Comparison of ENCODE assay signal across 10 cellular contexts in genomic region chr15:57477736-57478522, GRCh38.
DNase-seq lines count a peak whose midpoint lies in the region; ATAC-seq and TF ChIP-seq lines count a peak whose summit lies in the region.
"Had no signal": no experiment of that assay in that cellular context is flagged by ENCODE, and none has a peak within 500 bp of the region (broad histone marks: within the 10 kb centered on the region; RNA-seq: fewer than 3 reads in every experiment).

No MANE protein-coding gene starts in this region.

- H3F3A ChIP-seq in smooth muscle cell (ENCODE audit: low read depth) = peaks cover 21% of the 10 kb centered on the region

- H3K9ac ChIP-seq in iPS-18a (ENCODE audit: low read length) = no peak overlapping the region
- no peak overlapping the region for H3K9ac ChIP-seq in smooth muscle cell (ENCODE audit: low read depth)

- H3K27me3 ChIP-seq in iPS-18a (ENCODE audit: control insufficient read depth, insufficient read depth, low read length) = no peaks in the 10 kb centered on the region
- H3K27me3 ChIP-seq in smooth muscle cell (ENCODE audit: low read depth) = no peaks in the 10 kb centered on the region
- H3K27me3 ChIP-seq: MG63 had no signal

- TF ChIP-seq CTCF in smooth muscle cell (IDR thresholded peaks at IDR 0.05; ENCODE audit: borderline replicate concordance, insufficient read depth, poor library complexity, severe bottlenecking) = no peak

- H2AFZ ChIP-seq in smooth muscle cell (ENCODE audit: low read depth) = no peak overlapping the region

- H3K36me3 ChIP-seq in iPS-18a (ENCODE audit: control insufficient read depth, low read depth, low read length) (peaks cover 6% of the 10 kb centered on the region), smooth muscle cell (ENCODE audit: low read depth) (no peaks in the 10 kb centered on the region)
- H3K36me3 ChIP-seq: MG63 had no signal

- peak overlapping the region; percentile 14 for H3K27ac ChIP-seq in iPS-18a (ENCODE audit: low read length)
- peak overlapping the region; percentile 82 for H3K27ac ChIP-seq in smooth muscle cell (ENCODE audit: low read depth)

- CTCF ChIA-PET in HEK293T (lab: Yijun Ruan, JAX) = no interaction called here

- H3K4me1 ChIP-seq in iPS-18a (ENCODE audit: control insufficient read depth, low read depth, low read length) (peaks cover 27% of the 10 kb centered on the region), smooth muscle cell (ENCODE audit: low read depth) (peaks cover 23% of the 10 kb centered on the region)

- ATAC-seq in GM19043 (IDR thresholded peaks at IDR 0.05; ENCODE audit: low read depth, unreplicated experiment) = peak; percentile 77
- peak; percentile 67 for ATAC-seq in HG03432 (IDR thresholded peaks at IDR 0.05; ENCODE audit: unreplicated experiment)

- POLR2A ChIA-PET in HEK293T (lab: Yijun Ruan, JAX) = no interaction called here

- no peaks in the 10 kb centered on the region for H3K9me3 ChIP-seq in iPS-18a (ENCODE audit: control insufficient read depth, low read depth, low read length)
- H3K9me3 ChIP-seq in smooth muscle cell (replicated peaks; ENCODE audit: low read depth) = no peaks in the 10 kb centered on the region
- H3K9me3 ChIP-seq: MG63 had no signal

- H3K79me2 ChIP-seq in smooth muscle cell (ENCODE audit: low read depth) = no peaks in the 10 kb centered on the region

- DNase-seq in smooth muscle cell (lab: John Stamatoyannopoulos, UW; ENCODE audit: unreplicated experiment) = no peak
- DNase-seq in NCI-H748 (lab: John Stamatoyannopoulos, UW; ENCODE audit: unreplicated experiment) = no peak
- DNase-seq in HEK293T (ENCODE audit: extremely low spot score) = no peak
- DNase-seq in NCI-H345 treated with DMSO at 0.1 percent for 48 hours (lab: John Stamatoyannopoulos, UW; ENCODE audit: unreplicated experiment) = no peak
- DNase-seq in epidermal melanocyte (ENCODE audit: insufficient read length, low spot score) = no peak
- DNase-seq: activated CD8-positive, alpha-beta memory T cell treated with anti-CD3 and anti-CD28 coated beads for 24 hours; MG63 had no signal

- 77% methylated on average over 9 of the region's 9 CpGs for WGBS in smooth muscle cell (ENCODE audit: low lambda C conversion rate)

- H3K4me3 ChIP-seq in iPS-18a (ENCODE audit: low read length) (peak overlapping the region; percentile 2), smooth muscle cell (no peak overlapping the region)
- H3K4me3 ChIP-seq: MG63 had no signal

- peak overlapping the region; percentile 78 for H3K4me2 ChIP-seq in smooth muscle cell

- no peaks in the 10 kb centered on the region for H4K20me1 ChIP-seq in smooth muscle cell (ENCODE audit: low read depth)

TF ChIP-seq in HEK293T, 16 proteins besides CTCF, POLR2A, EP300 and RAD21:
- no peak for TF ChIP-seq HDGF (IDR thresholded peaks at IDR 0.05; ENCODE audit: borderline replicate concordance)
- no peak for TF ChIP-seq SUZ12 (IDR thresholded peaks at IDR 0.05)
- TF ChIP-seq FOXA1 (IDR thresholded peaks at IDR 0.05) = no peak
- no peak for TF ChIP-seq FOXK2 (IDR thresholded peaks at IDR 0.05)
- no peak for TF ChIP-seq FOXM1 (IDR thresholded peaks at IDR 0.05; ENCODE audit: borderline replicate concordance)
- no peak for TF ChIP-seq LEF1 (IDR thresholded peaks at IDR 0.05; ENCODE audit: borderline replicate concordance)
- TF ChIP-seq BHLHE40 (IDR thresholded peaks at IDR 0.05; ENCODE audit: borderline replicate concordance) = no peak
- no peak for TF ChIP-seq PKNOX1 (IDR thresholded peaks at IDR 0.05)
- TF ChIP-seq ELF4 (IDR thresholded peaks at IDR 0.05) = no peak
- no peak for TF ChIP-seq CTBP1 (IDR thresholded peaks at IDR 0.05; ENCODE audit: borderline replicate concordance)
- no peak for TF ChIP-seq L3MBTL2 (conservative IDR thresholded peaks at IDR 0.05)
- no peak for TF ChIP-seq SP1 (IDR thresholded peaks at IDR 0.05)
- TF ChIP-seq ZNF384 (IDR thresholded peaks at IDR 0.05) = no peak
- TF ChIP-seq NFRKB (IDR thresholded peaks at IDR 0.05) = no peak
